ENCODE assay signal across 8 cellular contexts in genomic region chr11:64305691-64306562, GRCh38. TPM values are rescaled to one million over a fixed set of nuclear protein-coding genes. Genes with fewer than 3 reads are reported as not detected.
DNase-seq lines count a peak whose midpoint lies in the region; ATAC-seq and TF ChIP-seq lines count a peak whose summit lies in the region.

No MANE protein-coding gene starts in this region.

- peak; percentile 21 for ATAC-seq in HG03520 (IDR thresholded peaks at IDR 0.05; ENCODE audit: unreplicated experiment)

- TF ChIP-seq POLR2A in GM18951 (IDR thresholded peaks at IDR 0.05; ENCODE audit: extremely low read depth, insufficient read depth, insufficient read length): peak; percentile 50
- no peak for TF ChIP-seq POLR2A in tibial nerve (IDR thresholded peaks at IDR 0.05)

- peak overlapping the region; percentile 75 for H3K27ac Mint-ChIP-seq in osteocyte (ENCODE audit: unreplicated experiment)

- TF ChIP-seq CTCF in AG09319 (IDR thresholded peaks at IDR 0.05; ENCODE audit: low read depth, low read length) (peak; percentile 28), osteocyte (IDR thresholded peaks at IDR 0.05) (peak; percentile 48), tibial nerve (IDR thresholded peaks at IDR 0.05) (peak in 2 of 5 experiments; percentile 14 to 16)

- peaks cover 18% of the 10 kb centered on the region for H3K4me1 Mint-ChIP-seq in osteocyte (ENCODE audit: unreplicated experiment)

- peak overlapping the region; percentile 24 to 92 (median 80) for H3K27ac ChIP-seq in tibial nerve

- 2 to 5% methylated on average over 16 to 29 of the region's 71 CpGs for WGBS in tibial nerve, 2 donors

- peaks cover 0 to 10% (median 0%) of the 10 kb centered on the region in 3 donors for H3K36me3 ChIP-seq in tibial nerve

- H3K4me1 ChIP-seq in tibial nerve: peaks cover 0 to 32% (median 12%) of the 10 kb centered on the region in 4 donors

- DNase-seq in AG09319 (ENCODE audit: extremely low read depth, low read depth) (no peak), RPMI7951 (ENCODE audit: low read depth) (peak; percentile 35), germinal center (ENCODE audit: low spot score) (peak; percentile 32), osteocyte (ENCODE audit: extremely low spot score, unreplicated experiment) (no peak), tibial nerve (ENCODE audit: low spot score in 2 of 2) (peak in 1 of 2 donors; percentile 42)
- DNase-seq in activated T-helper 9 cell treated with anti-CD3 and anti-CD28 coated beads, Interleukin-2, amount 50 U/mL, for 16 hours (ENCODE audit: low read depth): peak; percentile 60

- H3K36me3 Mint-ChIP-seq in osteocyte (ENCODE audit: unreplicated experiment): no peaks in the 10 kb centered on the region

- H3K9me3 Mint-ChIP-seq in osteocyte (ENCODE audit: unreplicated experiment): no peaks in the 10 kb centered on the region

- H3K27me3 Mint-ChIP-seq in osteocyte (ENCODE audit: unreplicated experiment): no peaks in the 10 kb centered on the region

- H3K4me3 Mint-ChIP-seq in osteocyte (ENCODE audit: unreplicated experiment): peak overlapping the region; percentile 91

- H3K27me3 ChIP-seq in tibial nerve: peaks cover 0 to 30% of the 10 kb centered on the region in 2 donors

- H3K4me3 ChIP-seq in tibial nerve: peak overlapping the region; percentile 50 to 85 (median 72)

- TF ChIP-seq EP300 in tibial nerve (IDR thresholded peaks at IDR 0.05): no peak

- no peaks in the 10 kb centered on the region for H3K9me3 ChIP-seq in tibial nerve

- in situ Hi-C loops in GM18951 (cut with MboI; ENCODE audit: low sequenced_read_pairs, unreplicated experiment): no loop called here

RNA-seq across cellular contexts. Expression of gene ESRRA, which starts 0.6 kb away (rescaled TPM):
- 7.4 and 10.8 TPM in 2 replicates for total RNA-seq in RPMI7951 (2014; rRNA removed; shearing (Covaris generic))
- total RNA-seq in osteocyte (32.7 and 37.4 TPM in 2 replicates), tibial nerve (10 to 100 TPM; 26.0 to 39.3 (median 28.7) TPM)

RNA-seq across cellular contexts. Expression of gene CATSPERZ, which starts 5.8 kb away (rescaled TPM):
- total RNA-seq in RPMI7951 (2014; rRNA removed; shearing (Covaris generic)): 0.68 and 1.7 TPM in 2 replicates
- total RNA-seq in osteocyte (not detected in 2 replicates), tibial nerve (not detected)

RNA-seq across cellular contexts. Expression of gene TRMT112, which starts 11.4 kb away (rescaled TPM):
- 434 and 545 TPM in 2 replicates for total RNA-seq in RPMI7951 (2014; rRNA removed; shearing (Covaris generic))
- total RNA-seq in osteocyte: 159 and 174 TPM in 2 replicates
- total RNA-seq in tibial nerve: 100 to 1,000 TPM; 290 to 381 (median 327) TPM

RNA-seq across cellular contexts. Expression of gene PRDX5, which starts 12.0 kb away (rescaled TPM):
- total RNA-seq in RPMI7951 (2014; rRNA removed; shearing (Covaris generic)): 245 and 355 TPM in 2 replicates
- total RNA-seq in osteocyte (215 and 217 TPM in 2 replicates), tibial nerve (100 to 1,000 TPM; 142 to 246 (median 204) TPM)

RNA-seq across cellular contexts. Expression of gene KCNK4, which starts 14.8 kb away (rescaled TPM):
- not detected in 2 replicates for total RNA-seq in RPMI7951 (2014; rRNA removed; shearing (Covaris generic))
- 0.39 and 0.43 TPM in 2 replicates for total RNA-seq in osteocyte
- total RNA-seq in tibial nerve: 1 to 10 TPM in 1 of 4 donors, not detected in 3; 1.2 TPM

Comparison
In these comparisons a context has a peak if more than half of its experiments do, and no peak if none do; other contexts are left out.
1. DNase-seq: peak in RPMI7951 (single experiment), activated T-helper 9 cell treated with anti-CD3 and anti-CD28 coated beads, Interleukin-2, amount 50 U/mL, for 16 hours (single experiment) and germinal center (single experiment); none in AG09319 (single experiment) and osteocyte (single experiment).